Comparison of ENCODE assay signal across 8 cellular contexts in genomic region chr11:126303623-126304456, GRCh38.
A peak's percentile ranks its signal among the peaks of the same experiment; 100 is the strongest.
DNase-seq lines count a peak whose midpoint lies in the region; ATAC-seq and TF ChIP-seq lines count a peak whose summit lies in the region.

Gene DCPS (plus strand): TSS chr11:126304060. CDS start chr11:126304081, 21 bp downstream.

- TF ChIP-seq CTCF in AG09309 (IDR thresholded peaks at IDR 0.05; ENCODE audit: control insufficient read depth, insufficient read depth, low read depth, low read length, missing control alignments): no peak

- peak within 1 kb of the TSS; percentile 76 for H3K4me3 ChIP-seq in AG09309 (ENCODE audit: control insufficient read depth, low read depth, low read length)

- ATAC-seq in HG03175 (IDR thresholded peaks at IDR 0.05; ENCODE audit: unreplicated experiment): peak; percentile 90

- peak; percentile 65 for DNase-seq in AG09309 (ENCODE audit: low read depth)
- DNase-seq in NCI-H345 treated with DMSO at 0.1 percent for 48 hours (lab: John Stamatoyannopoulos, UW; ENCODE audit: unreplicated experiment): peak; percentile 86
- DNase-seq in activated CD4-positive, CD25-positive, alpha-beta regulatory T cell (lab: John Stamatoyannopoulos, UW): peak; percentile 66 to 77 (median 72)
- DNase-seq in central memory CD4-positive, alpha-beta T cell: peak; percentile 86
- DNase-seq in iris pigment epithelial cell (ENCODE audit: low read depth): peak; percentile 92
- peak; percentile 83 for DNase-seq in stimulated activated CD4-positive, alpha-beta T cell treated with anti-CD3 and anti-CD28 coated beads, Interleukin-12 subunit alpha, Interleukin-12 subunit beta, amount 100 ng/mL, for 4 hours

- in situ Hi-C loops in GM18951 (cut with MboI; ENCODE audit: low sequenced_read_pairs, unreplicated experiment): no loop called here

- TF ChIP-seq POLR2A in GM18951 (IDR thresholded peaks at IDR 0.05; ENCODE audit: extremely low read depth, insufficient read depth, insufficient read length): peak; percentile 98

Comparison
In these comparisons a context has a peak if more than half of its experiments do, and no peak if none do; other contexts are left out.
1. Peak in every context shown above with its lines: DNase-seq, ATAC-seq and H3K4me3 ChIP-seq.